ENCODE assay signal across 18 cellular contexts in genomic region chr7:52525772-52526341, GRCh38.
"Had no signal": no experiment of that assay in that cellular context is flagged by ENCODE, and none has a peak within 500 bp of the region (broad histone marks: within the 10 kb centered on the region; RNA-seq: fewer than 3 reads in every experiment).

No MANE protein-coding gene starts in this region.

- H3K27me3 ChIP-seq: body of pancreas had no signal

- H3K9me3 ChIP-seq: body of pancreas had no signal

- H3K4me3 ChIP-seq: body of pancreas, K562 had no signal

- H3K27ac ChIP-seq: body of pancreas, RWPE1 had no signal

- H3K4me1 ChIP-seq: body of pancreas had no signal

- DNase-seq: activated CD4-positive, alpha-beta T cell treated with anti-CD3 and anti-CD28 coated beads for 48 hours; activated CD4-positive, alpha-beta T cell treated with anti-CD3 and anti-CD28 coated beads, Interleukin-2, amount 50 U/mL, for 48 hours; activated CD4-positive, CD25-positive, alpha-beta regulatory T cell treated with anti-CD3 and anti-CD28 coated beads, Interleukin-2, amount 50 U/mL, for 72 hours; activated CD8-positive, alpha-beta memory T cell treated with anti-CD3 and anti-CD28 coated beads, Interleukin-2, amount 10 ng/mL, durations not matched to agents 7 days and 5 days; activated effector memory CD4-positive, alpha-beta T cell treated with Interleukin-2 at 50 U/mL for 16 hours; activated naive CD4-positive, alpha-beta T cell; activated T-cell treated with anti-CD3 and anti-CD28 coated beads, Interleukin-2, amount 50 U/mL, for 24 hours; aorta; body of pancreas; Karpas-422; NCI-H1048; NCI-H2029; NCI-H2107; NCI-H510A treated with DMSO at 0.1 percent for 48 hours; NCI-H69; SHP77 treated with DMSO at 0.1 percent for 48 hours had no signal
